Comparison of ENCODE assay signal across 1 cellular context in the genomic region with DNA sequence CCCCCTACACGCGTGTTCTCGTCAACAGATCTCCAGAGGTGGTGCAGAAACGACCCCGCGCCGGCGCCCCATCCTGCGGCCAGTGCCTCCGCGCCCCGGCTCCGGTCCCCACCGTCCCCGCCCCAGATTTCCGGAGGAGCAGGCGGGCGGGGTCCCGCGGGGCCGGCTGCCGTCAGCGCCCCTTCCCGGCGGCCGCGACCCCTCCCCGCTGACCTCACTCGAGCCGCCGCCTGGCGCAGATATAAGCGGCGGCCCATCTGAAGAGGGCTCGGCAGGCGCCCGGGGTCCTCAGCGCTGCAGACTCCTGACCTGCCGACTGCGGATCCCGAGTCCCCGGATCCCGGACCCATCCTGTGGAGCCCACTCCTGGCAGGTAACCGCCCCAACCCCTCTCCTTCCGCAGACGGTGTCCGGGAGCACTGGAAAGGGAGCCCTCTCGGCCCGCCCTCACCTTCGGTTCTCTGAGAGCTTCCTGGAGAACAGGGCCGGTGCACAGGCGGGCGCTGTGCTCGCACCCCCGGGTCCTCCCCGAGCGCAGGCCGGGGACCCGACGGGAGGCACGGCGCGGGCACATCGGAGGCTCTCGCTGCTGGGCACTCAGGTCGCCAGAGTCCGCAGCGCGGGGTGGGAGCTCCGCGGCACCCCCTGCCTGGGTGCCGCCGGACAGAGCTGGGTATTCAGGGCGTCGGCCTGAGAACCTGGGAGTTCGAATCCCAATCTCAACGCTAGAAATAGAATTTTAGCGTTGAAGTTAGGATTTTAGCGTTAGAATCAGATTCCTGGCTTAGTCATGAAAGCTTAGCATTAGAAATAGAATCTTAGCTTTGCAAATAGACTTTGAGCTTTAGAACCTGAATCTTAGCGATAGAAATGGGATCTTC.
TF ChIP-seq lines count a peak whose summit lies in the region.

A gene with protein sequence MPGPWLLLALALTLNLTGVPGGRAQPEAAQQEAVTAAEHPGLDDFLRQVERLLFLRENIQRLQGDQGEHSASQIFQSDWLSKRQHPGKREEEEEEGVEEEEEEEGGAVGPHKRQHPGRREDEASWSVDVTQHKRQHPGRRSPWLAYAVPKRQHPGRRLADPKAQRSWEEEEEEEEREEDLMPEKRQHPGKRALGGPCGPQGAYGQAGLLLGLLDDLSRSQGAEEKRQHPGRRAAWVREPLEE (plus strand): TSS at position 270 of the 881 bp plus-strand sequence. CDS start 1,097 bp downstream, outside the sequence.

TF ChIP-seq in IMR-90, 13 proteins besides CTCF, POLR2A, EP300 and RAD21:
- TF ChIP-seq MAZ (IDR thresholded peaks at IDR 0.05; ENCODE audit: borderline replicate concordance, low read depth, low read length) (no peak), FOS (IDR thresholded peaks at IDR 0.05; ENCODE audit: low read depth, low read length) (no peak), NFE2L2 (IDR thresholded peaks at IDR 0.05; ENCODE audit: low read depth, low read length) (no peak), RFX5 (IDR thresholded peaks at IDR 0.05; ENCODE audit: low read depth, low read length) (no peak), CEBPB (IDR thresholded peaks at IDR 0.05; ENCODE audit: low read depth, low read length) (no peak)
